ENCODE assay signal across 28 cellular contexts in the genomic region with DNA sequence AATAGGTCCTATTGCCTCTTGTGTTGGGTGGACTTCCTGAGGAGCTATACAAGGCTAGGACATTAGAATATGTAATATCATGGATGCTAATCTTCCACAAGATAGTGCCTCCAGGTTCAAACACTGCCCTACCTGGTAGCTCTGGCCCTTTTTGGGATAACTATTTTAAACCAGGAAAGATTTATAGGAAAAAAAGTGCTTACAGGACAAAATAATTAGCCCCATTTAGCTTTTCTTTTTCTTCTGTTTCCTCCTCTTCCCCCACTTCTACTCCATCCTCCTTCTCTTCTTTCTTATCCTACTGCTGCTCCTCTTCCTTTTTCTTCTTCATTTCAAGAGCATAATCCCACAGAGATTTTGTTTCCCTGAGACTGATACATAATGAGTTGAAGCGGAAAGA.
"Had no signal": no experiment of that assay in that cellular context is flagged by ENCODE, and none has a peak within 500 bp of the region (broad histone marks: within the 10 kb centered on the region; RNA-seq: fewer than 3 reads in every experiment).

No MANE protein-coding gene starts in this region.

- H3K4me1 ChIP-seq: esophagus squamous epithelium, gastrocnemius medialis, heart right ventricle, left lung, lower lobe of right lung had no signal

- H3K4me1 Mint-ChIP-seq: endodermal cell; mesothelial cell of epicardium; naive B cell; naive thymus-derived CD8-positive, alpha-beta T cell had no signal

- ATAC-seq: effector memory CD8-positive, alpha-beta T cell; esophagus mucosa; gastrocnemius medialis; heart right ventricle; left cardiac atrium; left lung; left ventricle myocardium superior; lower lobe of right lung; mucosa of descending colon; naive thymus-derived CD8-positive, alpha-beta T cell had no signal

- H3K27ac Mint-ChIP-seq: dendritic cell treated with granulocyte-macrophage colony-stimulating factor and Interleukin-4, amounts not matched to agents 40 ng/mL and 50 ng/mL, for 4 days; effector memory CD8-positive, alpha-beta T cell; endodermal cell; mesothelial cell of epicardium; naive B cell; naive thymus-derived CD8-positive, alpha-beta T cell had no signal

- FAIRE-seq: endometrium, islet of Langerhans, keratinocyte had no signal

- DNase-seq: cortex of kidney; effector CD8-positive, alpha-beta T cell; effector memory CD8-positive, alpha-beta T cell; endodermal cell; erythroblast; esophagus squamous epithelium; foreskin fibroblast; foreskin melanocyte; gastrocnemius medialis; glutamatergic neuron; head of caudate nucleus; heart right ventricle; hippocampal formation; left cardiac atrium; left lung; left ventricle myocardium superior; lower lobe of right lung; mesenchymal stem cell; mucosa of descending colon; naive B cell; naive thymus-derived CD8-positive, alpha-beta T cell had no signal

- H3K36me3 ChIP-seq: esophagus squamous epithelium, gastrocnemius medialis, heart right ventricle, left lung, lower lobe of right lung had no signal

- H3K9me3 ChIP-seq: esophagus squamous epithelium, gastrocnemius medialis, left lung, lower lobe of right lung, mucosa of descending colon had no signal

- H3K27me3 ChIP-seq: esophagus squamous epithelium, gastrocnemius medialis, heart right ventricle, left lung had no signal

- H3K36me3 Mint-ChIP-seq: mesothelial cell of epicardium; naive B cell; naive thymus-derived CD8-positive, alpha-beta T cell had no signal

- H3K4me3 Mint-ChIP-seq: dendritic cell treated with granulocyte-macrophage colony-stimulating factor and Interleukin-4, amounts not matched to agents 40 ng/mL and 50 ng/mL, for 4 days; effector memory CD8-positive, alpha-beta T cell; endodermal cell; mesothelial cell of epicardium; naive B cell; naive thymus-derived CD8-positive, alpha-beta T cell had no signal

- H3K27me3 Mint-ChIP-seq: dendritic cell treated with granulocyte-macrophage colony-stimulating factor and Interleukin-4, amounts not matched to agents 40 ng/mL and 50 ng/mL, for 4 days; effector memory CD8-positive, alpha-beta T cell; naive B cell; naive thymus-derived CD8-positive, alpha-beta T cell had no signal

- H3K9me3 Mint-ChIP-seq: endodermal cell, mesothelial cell of epicardium had no signal

- H3K4me3 ChIP-seq: esophagus squamous epithelium, gastrocnemius medialis, heart right ventricle, left lung, lower lobe of right lung, mucosa of descending colon had no signal

- H3K27ac ChIP-seq: epithelial cell of prostate, esophagus squamous epithelium, gastrocnemius medialis, heart right ventricle, left lung, lower lobe of right lung had no signal
